Comparison of ENCODE assay signal across 1 cellular context in the genomic region with DNA sequence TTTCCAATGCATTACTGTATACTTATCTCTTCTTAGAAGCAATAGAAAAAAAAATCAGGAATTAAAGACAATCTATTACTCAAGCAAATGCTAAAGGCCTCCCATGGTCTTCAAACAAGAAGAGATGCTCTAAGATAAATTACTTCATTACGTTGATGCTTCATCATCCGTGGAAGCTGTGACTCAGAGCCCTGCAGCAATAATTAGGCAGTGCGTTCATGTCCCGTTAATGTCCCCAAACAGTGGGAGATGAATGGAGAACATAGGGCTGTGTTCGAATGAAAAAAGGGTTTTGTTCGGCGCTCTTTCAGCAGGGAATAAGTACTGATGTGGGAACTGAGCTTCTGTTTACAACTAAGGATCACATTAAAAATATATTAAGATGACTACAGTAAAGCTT.
A peak's percentile ranks its signal among the peaks of the same experiment; 100 is the strongest.
TF ChIP-seq lines count a peak whose summit lies in the region.

No MANE protein-coding gene starts in this region.

TF ChIP-seq in HEK293, 187 proteins besides CTCF, POLR2A, EP300 and RAD21 (continued from another document):
- TF ChIP-seq ZNF544 (tag by site-specific recombination; IDR thresholded peaks at IDR 0.05), result no peak
- TF ChIP-seq, protein P1, sequence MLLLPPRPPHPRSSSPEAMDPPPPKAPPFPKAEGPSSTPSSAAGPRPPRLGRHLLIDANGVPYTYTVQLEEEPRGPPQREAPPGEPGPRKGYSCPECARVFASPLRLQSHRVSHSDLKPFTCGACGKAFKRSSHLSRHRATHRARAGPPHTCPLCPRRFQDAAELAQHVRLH (tag by site-specific recombination; IDR thresholded peaks at IDR 0.05), result no peak
- TF ChIP-seq, protein P2, sequence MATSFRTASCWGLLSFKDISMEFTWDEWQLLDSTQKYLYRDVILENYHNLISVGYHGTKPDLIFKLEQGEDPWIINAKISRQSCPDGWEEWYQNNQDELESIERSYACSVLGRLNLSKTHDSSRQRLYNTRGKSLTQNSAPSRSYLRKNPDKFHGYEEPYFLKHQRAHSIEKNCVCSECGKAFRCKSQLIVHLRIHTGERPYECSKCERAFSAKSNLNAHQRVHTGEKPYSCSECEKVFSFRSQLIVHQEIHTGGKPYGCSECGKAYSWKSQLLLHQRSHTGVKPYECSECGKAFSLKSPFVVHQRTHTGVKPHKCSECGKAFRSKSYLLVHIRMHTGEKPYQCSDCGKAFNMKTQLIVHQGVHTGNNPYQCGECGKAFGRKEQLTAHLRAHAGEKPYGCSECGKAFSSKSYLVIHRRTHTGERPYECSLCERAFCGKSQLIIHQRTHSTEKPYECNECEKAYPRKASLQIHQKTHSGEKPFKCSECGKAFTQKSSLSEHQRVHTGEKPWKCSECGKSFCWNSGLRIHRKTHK (tag by site-specific recombination; IDR thresholded peaks at IDR 0.05), result no peak
- TF ChIP-seq, protein P3, sequence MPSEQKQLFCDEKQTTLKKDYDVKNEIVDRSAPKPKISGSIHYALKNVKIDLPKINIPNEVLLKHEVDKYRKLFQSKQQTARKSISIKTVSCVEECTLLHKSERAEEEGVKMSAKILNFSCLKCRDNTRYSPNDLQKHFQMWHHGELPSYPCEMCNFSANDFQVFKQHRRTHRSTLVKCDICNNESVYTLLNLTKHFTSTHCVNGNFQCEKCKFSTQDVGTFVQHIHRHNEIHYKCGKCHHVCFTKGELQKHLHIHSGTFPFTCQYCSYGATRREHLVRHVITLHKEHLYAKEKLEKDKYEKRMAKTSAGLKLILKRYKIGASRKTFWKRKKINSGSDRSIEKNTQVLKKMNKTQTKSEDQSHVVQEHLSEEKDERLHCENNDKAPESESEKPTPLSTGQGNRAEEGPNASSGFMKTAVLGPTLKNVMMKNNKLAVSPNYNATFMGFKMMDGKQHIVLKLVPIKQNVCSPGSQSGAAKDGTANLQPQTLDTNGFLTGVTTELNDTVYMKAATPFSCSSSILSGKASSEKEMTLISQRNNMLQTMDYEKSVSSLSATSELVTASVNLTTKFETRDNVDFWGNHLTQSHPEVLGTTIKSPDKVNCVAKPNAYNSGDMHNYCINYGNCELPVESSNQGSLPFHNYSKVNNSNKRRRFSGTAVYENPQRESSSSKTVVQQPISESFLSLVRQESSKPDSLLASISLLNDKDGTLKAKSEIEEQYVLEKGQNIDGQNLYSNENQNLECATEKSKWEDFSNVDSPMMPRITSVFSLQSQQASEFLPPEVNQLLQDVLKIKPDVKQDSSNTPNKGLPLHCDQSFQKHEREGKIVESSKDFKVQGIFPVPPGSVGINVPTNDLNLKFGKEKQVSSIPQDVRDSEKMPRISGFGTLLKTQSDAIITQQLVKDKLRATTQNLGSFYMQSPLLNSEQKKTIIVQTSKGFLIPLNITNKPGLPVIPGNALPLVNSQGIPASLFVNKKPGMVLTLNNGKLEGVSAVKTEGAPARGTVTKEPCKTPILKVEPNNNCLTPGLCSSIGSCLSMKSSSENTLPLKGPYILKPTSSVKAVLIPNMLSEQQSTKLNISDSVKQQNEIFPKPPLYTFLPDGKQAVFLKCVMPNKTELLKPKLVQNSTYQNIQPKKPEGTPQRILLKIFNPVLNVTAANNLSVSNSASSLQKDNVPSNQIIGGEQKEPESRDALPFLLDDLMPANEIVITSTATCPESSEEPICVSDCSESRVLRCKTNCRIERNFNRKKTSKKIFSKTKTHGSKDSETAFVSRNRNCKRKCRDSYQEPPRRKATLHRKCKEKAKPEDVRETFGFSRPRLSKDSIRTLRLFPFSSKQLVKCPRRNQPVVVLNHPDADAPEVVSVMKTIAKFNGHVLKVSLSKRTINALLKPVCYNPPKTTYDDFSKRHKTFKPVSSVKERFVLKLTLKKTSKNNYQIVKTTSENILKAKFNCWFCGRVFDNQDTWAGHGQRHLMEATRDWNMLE (tag by site-specific recombination; conservative IDR thresholded peaks at IDR 0.05; ENCODE audit: low read depth), result no peak
- TF ChIP-seq ZNF138 (tag by site-specific recombination; IDR thresholded peaks at IDR 0.05; ENCODE audit: borderline replicate concordance), result no peak
- TF ChIP-seq ZNF16 (tag by site-specific recombination; IDR thresholded peaks at IDR 0.05; ENCODE audit: low read depth), result no peak
- 0 out of 2 replicates have a peak, but pooled peaks have one; percentile 4 for TF ChIP-seq ZNF654 (tag by site-specific recombination; IDR thresholded peaks at IDR 0.05; ENCODE audit: low read depth)
- TF ChIP-seq, protein P4, sequence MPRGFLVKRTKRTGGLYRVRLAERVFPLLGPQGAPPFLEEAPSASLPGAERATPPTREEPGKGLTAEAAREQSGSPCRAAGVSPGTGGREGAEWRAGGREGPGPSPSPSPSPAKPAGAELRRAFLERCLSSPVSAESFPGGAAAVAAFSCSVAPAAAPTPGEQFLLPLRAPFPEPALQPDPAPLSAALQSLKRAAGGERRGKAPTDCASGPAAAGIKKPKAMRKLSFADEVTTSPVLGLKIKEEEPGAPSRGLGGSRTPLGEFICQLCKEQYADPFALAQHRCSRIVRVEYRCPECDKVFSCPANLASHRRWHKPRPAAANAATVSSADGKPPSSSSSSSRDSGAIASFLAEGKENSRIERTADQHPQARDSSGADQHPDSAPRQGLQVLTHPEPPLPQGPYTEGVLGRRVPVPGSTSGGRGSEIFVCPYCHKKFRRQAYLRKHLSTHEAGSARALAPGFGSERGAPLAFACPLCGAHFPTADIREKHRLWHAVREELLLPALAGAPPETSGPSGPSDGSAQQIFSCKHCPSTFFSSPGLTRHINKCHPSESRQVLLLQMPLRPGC (tag by site-specific recombination; IDR thresholded peaks at IDR 0.05), result peak; percentile 38; the same call in 1 of the 2 replicates
- TF ChIP-seq ZNF660 (tag by site-specific recombination; IDR thresholded peaks at IDR 0.05), result peak; percentile 65
- no peak for TF ChIP-seq REST (tag by site-specific recombination; IDR thresholded peaks at IDR 0.05)
- no peak for TF ChIP-seq ZNF514 (tag by site-specific recombination; IDR thresholded peaks at IDR 0.05)
- no peak for TF ChIP-seq ZNF280C (tag by site-specific recombination; IDR thresholded peaks at IDR 0.05)
- no peak for TF ChIP-seq ZBTB7A (tag by site-specific recombination; IDR thresholded peaks at IDR 0.05; ENCODE audit: low read depth)
- TF ChIP-seq ZNF677 (tag by site-specific recombination; IDR thresholded peaks at IDR 0.05), result no peak
- TF ChIP-seq, protein P5, sequence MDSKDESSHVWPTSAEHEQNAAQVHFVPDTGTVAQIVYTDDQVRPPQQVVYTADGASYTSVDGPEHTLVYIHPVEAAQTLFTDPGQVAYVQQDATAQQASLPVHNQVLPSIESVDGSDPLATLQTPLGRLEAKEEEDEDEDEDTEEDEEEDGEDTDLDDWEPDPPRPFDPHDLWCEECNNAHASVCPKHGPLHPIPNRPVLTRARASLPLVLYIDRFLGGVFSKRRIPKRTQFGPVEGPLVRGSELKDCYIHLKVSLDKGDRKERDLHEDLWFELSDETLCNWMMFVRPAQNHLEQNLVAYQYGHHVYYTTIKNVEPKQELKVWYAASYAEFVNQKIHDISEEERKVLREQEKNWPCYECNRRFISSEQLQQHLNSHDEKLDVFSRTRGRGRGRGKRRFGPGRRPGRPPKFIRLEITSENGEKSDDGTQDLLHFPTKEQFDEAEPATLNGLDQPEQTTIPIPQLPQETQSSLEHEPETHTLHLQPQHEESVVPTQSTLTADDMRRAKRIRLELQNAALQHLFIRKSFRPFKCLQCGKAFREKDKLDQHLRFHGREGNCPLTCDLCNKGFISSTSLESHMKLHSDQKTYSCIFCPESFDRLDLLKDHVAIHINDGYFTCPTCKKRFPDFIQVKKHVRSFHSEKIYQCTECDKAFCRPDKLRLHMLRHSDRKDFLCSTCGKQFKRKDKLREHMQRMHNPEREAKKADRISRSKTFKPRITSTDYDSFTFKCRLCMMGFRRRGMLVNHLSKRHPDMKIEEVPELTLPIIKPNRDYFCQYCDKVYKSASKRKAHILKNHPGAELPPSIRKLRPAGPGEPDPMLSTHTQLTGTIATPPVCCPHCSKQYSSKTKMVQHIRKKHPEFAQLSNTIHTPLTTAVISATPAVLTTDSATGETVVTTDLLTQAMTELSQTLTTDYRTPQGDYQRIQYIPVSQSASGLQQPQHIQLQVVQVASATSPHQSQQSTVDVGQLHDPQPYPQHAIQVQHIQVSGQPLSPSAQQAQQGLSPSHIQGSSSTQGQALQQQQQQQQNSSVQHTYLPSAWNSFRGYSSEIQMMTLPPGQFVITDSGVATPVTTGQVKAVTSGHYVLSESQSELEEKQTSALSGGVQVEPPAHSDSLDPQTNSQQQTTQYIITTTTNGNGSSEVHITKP (tag by site-specific recombination; IDR thresholded peaks at IDR 0.05), result no peak
- TF ChIP-seq ZNF501 (tag by site-specific recombination; IDR thresholded peaks at IDR 0.05), result no peak
- TF ChIP-seq SETDB1 (IDR thresholded peaks at IDR 0.05; ENCODE audit: insufficient read length, low read length), result peak; percentile 23
- TF ChIP-seq ZNF335 (tag by site-specific recombination; conservative IDR thresholded peaks at IDR 0.05), result no peak
- no peak for TF ChIP-seq ZNF292 (tag by site-specific recombination; IDR thresholded peaks at IDR 0.05; ENCODE audit: borderline replicate concordance, low read depth)
- no peak for TF ChIP-seq ZNF670 (tag by site-specific recombination; IDR thresholded peaks at IDR 0.05; ENCODE audit: low read depth)
- TF ChIP-seq PBX3 (CRISPR knock-in tag; IDR thresholded peaks at IDR 0.05), result no peak
- TF ChIP-seq SP2 (tag by site-specific recombination; IDR thresholded peaks at IDR 0.05), result no peak
- no peak for TF ChIP-seq ZFP41 (tag by site-specific recombination; IDR thresholded peaks at IDR 0.05; ENCODE audit: borderline replicate concordance)
- no peak for TF ChIP-seq ZNF10 (tag by site-specific recombination; IDR thresholded peaks at IDR 0.05)
- TF ChIP-seq, protein P6, sequence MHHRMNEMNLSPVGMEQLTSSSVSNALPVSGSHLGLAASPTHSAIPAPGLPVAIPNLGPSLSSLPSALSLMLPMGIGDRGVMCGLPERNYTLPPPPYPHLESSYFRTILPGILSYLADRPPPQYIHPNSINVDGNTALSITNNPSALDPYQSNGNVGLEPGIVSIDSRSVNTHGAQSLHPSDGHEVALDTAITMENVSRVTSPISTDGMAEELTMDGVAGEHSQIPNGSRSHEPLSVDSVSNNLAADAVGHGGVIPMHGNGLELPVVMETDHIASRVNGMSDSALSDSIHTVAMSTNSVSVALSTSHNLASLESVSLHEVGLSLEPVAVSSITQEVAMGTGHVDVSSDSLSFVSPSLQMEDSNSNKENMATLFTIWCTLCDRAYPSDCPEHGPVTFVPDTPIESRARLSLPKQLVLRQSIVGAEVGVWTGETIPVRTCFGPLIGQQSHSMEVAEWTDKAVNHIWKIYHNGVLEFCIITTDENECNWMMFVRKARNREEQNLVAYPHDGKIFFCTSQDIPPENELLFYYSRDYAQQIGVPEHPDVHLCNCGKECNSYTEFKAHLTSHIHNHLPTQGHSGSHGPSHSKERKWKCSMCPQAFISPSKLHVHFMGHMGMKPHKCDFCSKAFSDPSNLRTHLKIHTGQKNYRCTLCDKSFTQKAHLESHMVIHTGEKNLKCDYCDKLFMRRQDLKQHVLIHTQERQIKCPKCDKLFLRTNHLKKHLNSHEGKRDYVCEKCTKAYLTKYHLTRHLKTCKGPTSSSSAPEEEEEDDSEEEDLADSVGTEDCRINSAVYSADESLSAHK (tag by site-specific recombination; IDR thresholded peaks at IDR 0.05), result no peak
- no peak for TF ChIP-seq ZNF350 (tag by site-specific recombination; IDR thresholded peaks at IDR 0.05)
- no peak for TF ChIP-seq MEIS1 (CRISPR knock-in tag; IDR thresholded peaks at IDR 0.05; ENCODE audit: borderline replicate concordance)
- TF ChIP-seq ZNF391 (tag by site-specific recombination; IDR thresholded peaks at IDR 0.05; ENCODE audit: borderline replicate concordance, low read depth), result no peak
- TF ChIP-seq SCRT1 (tag by site-specific recombination; IDR thresholded peaks at IDR 0.05; ENCODE audit: borderline replicate concordance), result no peak
- no peak for TF ChIP-seq KLF10 (tag by site-specific recombination; IDR thresholded peaks at IDR 0.05)
- no peak for TF ChIP-seq MZF1 (tag by site-specific recombination; IDR thresholded peaks at IDR 0.05; ENCODE audit: borderline replicate concordance)
- no peak for TF ChIP-seq ZNF621 (tag by site-specific recombination; IDR thresholded peaks at IDR 0.05)
- TF ChIP-seq ZNF114 (tag by site-specific recombination; IDR thresholded peaks at IDR 0.05), result no peak
